Comparison of ENCODE assay signal across 11 cellular contexts in genomic region chr1:248696261-248696660, GRCh38. TPM values are rescaled to one million over a fixed set of nuclear protein-coding genes. Genes with fewer than 3 reads are reported as not detected.
DNase-seq lines count a peak whose midpoint lies in the region; ATAC-seq and TF ChIP-seq lines count a peak whose summit lies in the region.
"Had no signal": no experiment of that assay in that cellular context is flagged by ENCODE, and none has a peak within 500 bp of the region (broad histone marks: within the 10 kb centered on the region; RNA-seq: fewer than 3 reads in every experiment).

No MANE protein-coding gene starts in this region.

- H3F3A ChIP-seq in OCI-LY1 (ENCODE audit: insufficient read depth, low read length), result no peaks in the 10 kb centered on the region

- CTCF ChIA-PET in Caco-2 (lab: Charles Lee), result no interaction called here

- H3K27me3 ChIP-seq in Caco-2 (replicated peaks; ENCODE audit: control insufficient read depth, insufficient read depth, low read length) (no peaks in the 10 kb centered on the region), OCI-LY1 (ENCODE audit: insufficient read depth, low read length) (no peaks in the 10 kb centered on the region; the same call in 1 of the 2 replicates)

- no peak overlapping the region for H3K27ac Mint-ChIP-seq in Caco-2 (ENCODE audit: unreplicated experiment)

- no peaks in the 10 kb centered on the region for H3K36me3 Mint-ChIP-seq in Caco-2 (ENCODE audit: insufficient read depth, unreplicated experiment)

- H3K4me1 ChIP-seq in Caco-2 (no peaks in the 10 kb centered on the region), OCI-LY1 (ENCODE audit: insufficient read depth, low read length, severe bottlenecking) (no peaks in the 10 kb centered on the region)

- TF ChIP-seq CTCF in Caco-2 (IDR thresholded peaks at IDR 0.05; ENCODE audit: insufficient read depth in 1 of 2, low read depth in 1 of 2, low read length in 1 of 2, severe bottlenecking in 1 of 2, unreplicated experiment in 1 of 2) (peak in 1 of 2 experiments; percentile 38), GM13977 (IDR thresholded peaks at IDR 0.05; ENCODE audit: extremely low read depth, insufficient read depth, missing control alignments) (peak; percentile 34), OCI-LY1 (IDR thresholded peaks at IDR 0.05; ENCODE audit: low read length) (peak; percentile 40; the same call in 1 of the 2 replicates)

- in situ Hi-C loops in GM13977 (cut with MboI; ENCODE audit: low pct_unique_long_range_greater_than_20kb, low sequenced_read_pairs, unreplicated experiment), result no loop called here

- POLR2A ChIA-PET in Caco-2 (lab: Charles Lee), result no interaction called here

- H3K4me3 Mint-ChIP-seq in Caco-2 (ENCODE audit: unreplicated experiment), result no peak overlapping the region

- no peak overlapping the region for H3K9ac ChIP-seq in OCI-LY1 (ENCODE audit: low read length)

- H3K36me3 ChIP-seq in Caco-2 (ENCODE audit: control insufficient read depth, insufficient read depth, low read length), result no peaks in the 10 kb centered on the region
- H3K36me3 ChIP-seq in OCI-LY1 (ENCODE audit: insufficient read depth, low read length), result no peaks in the 10 kb centered on the region

- no peaks in the 10 kb centered on the region for H3K9me2 ChIP-seq in OCI-LY1 (ENCODE audit: low read depth, low read length)

- intact Hi-C loops in Caco-2 (cut with micrococcal nuclease; ENCODE audit: unreplicated experiment), result loop anchor here (1.0 to 2.0 kb wide), 2 partner anchors 77 to 111 kb away; no protein-coding TSS in a partner anchor

- peaks cover 19% of the 10 kb centered on the region for H3K9me3 Mint-ChIP-seq in Caco-2 (ENCODE audit: unreplicated experiment)

- no peak overlapping the region for H3K27ac ChIP-seq in OCI-LY1 (ENCODE audit: low read depth, low read length, poor library complexity, severe bottlenecking)

- BruUV-seq in Caco-2 (replicated peaks; lab: Mats Ljungman, UMichigan), result no TSS peak

- no peak overlapping the region for H3K4me3 ChIP-seq in Caco-2 (ENCODE audit: low read depth, low read length)
- no peak overlapping the region for H3K4me3 ChIP-seq in OCI-LY1 (ENCODE audit: low read depth, low read length, poor library complexity, severe bottlenecking)

- no peaks in the 10 kb centered on the region for H3K9me3 ChIP-seq in Caco-2
- H3K9me3 ChIP-seq in OCI-LY1 (ENCODE audit: low read length), result no peaks in the 10 kb centered on the region

- no peaks in the 10 kb centered on the region for H3K79me2 ChIP-seq in OCI-LY1 (ENCODE audit: insufficient read depth, low read length)

- H3K4me1 Mint-ChIP-seq in Caco-2 (ENCODE audit: low read depth, unreplicated experiment), result no peaks in the 10 kb centered on the region

- DNase-seq in Caco-2 (peak; percentile 26 to 38), GM13977 (ENCODE audit: low spot score) (no peak), left lobe of liver (ENCODE audit: low spot score) (no peak), NCI-H2107 (lab: John Stamatoyannopoulos, UW) (no peak), SK-N-DZ (ENCODE audit: low spot score) (no peak)
- DNase-seq in activated CD8-positive, alpha-beta memory T cell treated with anti-CD3 and anti-CD28 coated beads for 24 hours, result no peak
- no peak for DNase-seq in activated CD4-positive, alpha-beta T cell treated with anti-CD3 and anti-CD28 coated beads for 4 hours
- DNase-seq: effector memory CD4-positive, alpha-beta T cell; stimulated activated CD4-positive, alpha-beta T cell treated with anti-CD3 and anti-CD28 coated beads, Interleukin-4, amount 100 ng/mL, for 1 hour had no signal

- H3K27me3 Mint-ChIP-seq in Caco-2 (ENCODE audit: insufficient read depth, unreplicated experiment), result no peaks in the 10 kb centered on the region

- H3K4me2 ChIP-seq in OCI-LY1 (ENCODE audit: low read length), result no peak overlapping the region

- no peak overlapping the region for H2AFZ ChIP-seq in OCI-LY1 (ENCODE audit: low read length)

- no peaks in the 10 kb centered on the region for H4K20me1 ChIP-seq in OCI-LY1 (ENCODE audit: insufficient read depth, low read length)

- ATAC-seq in left lobe of liver, result peak; percentile 86

RNA-seq across cellular contexts. Expression of gene OR14I1, which starts 6.3 kb away (rescaled TPM):
- total RNA-seq in Caco-2 (2022) (not detected in 2 replicates), left lobe of liver (not detected)
- polyA plus RNA-seq in SK-N-DZ (2014; cell fraction: cytosol; rRNA removed), result not detected in 2 replicates
- not detected in 2 replicates for polyA plus RNA-seq in SK-N-DZ (2014; cell fraction: nucleus; rRNA removed)
- total RNA-seq: lung microvascular endothelial cell had no signal

RNA-seq across cellular contexts. Expression of gene OR2T27, which starts 40.9 kb away (rescaled TPM):
- total RNA-seq in Caco-2 (2022), result not detected in 2 replicates
- not detected for total RNA-seq in left lobe of liver
- not detected in 2 replicates for polyA plus RNA-seq in SK-N-DZ (2014; cell fraction: cytosol; rRNA removed)
- not detected in 2 replicates for polyA plus RNA-seq in SK-N-DZ (2014; cell fraction: nucleus; rRNA removed)
- total RNA-seq: lung microvascular endothelial cell had no signal

RNA-seq across cellular contexts. Expression of gene OR2T35, which starts 51.2 kb away (rescaled TPM):
- not detected in 2 replicates for total RNA-seq in Caco-2 (2022)
- total RNA-seq in left lobe of liver, result not detected
- polyA plus RNA-seq in SK-N-DZ (2014; cell fraction: cytosol; rRNA removed), result not detected in 2 replicates
- not detected in 2 replicates for polyA plus RNA-seq in SK-N-DZ (2014; cell fraction: nucleus; rRNA removed)
- total RNA-seq: lung microvascular endothelial cell had no signal

RNA-seq across cellular contexts. Expression of gene LYPD8, which starts 59.3 kb away (rescaled TPM):
- not detected in 2 replicates for total RNA-seq in Caco-2 (2022)
- total RNA-seq in left lobe of liver, result not detected
- not detected in 2 replicates for polyA plus RNA-seq in SK-N-DZ (2014; cell fraction: cytosol; rRNA removed)
- polyA plus RNA-seq in SK-N-DZ (2014; cell fraction: nucleus; rRNA removed), result not detected in 2 replicates
- total RNA-seq: lung microvascular endothelial cell had no signal

Comparison
In these comparisons a context has a peak if more than half of its experiments do, and no peak if none do; other contexts are left out.
1. DNase-seq: peak in Caco-2 (2 of 2); none in GM13977 (single experiment), left lobe of liver (single experiment), activated CD8-positive, alpha-beta memory T cell treated with anti-CD3 and anti-CD28 coated beads for 24 hours (single experiment), NCI-H2107 (single experiment), activated CD4-positive, alpha-beta T cell treated with anti-CD3 and anti-CD28 coated beads for 4 hours (0 of 2) and SK-N-DZ (single experiment).